In the genomic region with DNA sequence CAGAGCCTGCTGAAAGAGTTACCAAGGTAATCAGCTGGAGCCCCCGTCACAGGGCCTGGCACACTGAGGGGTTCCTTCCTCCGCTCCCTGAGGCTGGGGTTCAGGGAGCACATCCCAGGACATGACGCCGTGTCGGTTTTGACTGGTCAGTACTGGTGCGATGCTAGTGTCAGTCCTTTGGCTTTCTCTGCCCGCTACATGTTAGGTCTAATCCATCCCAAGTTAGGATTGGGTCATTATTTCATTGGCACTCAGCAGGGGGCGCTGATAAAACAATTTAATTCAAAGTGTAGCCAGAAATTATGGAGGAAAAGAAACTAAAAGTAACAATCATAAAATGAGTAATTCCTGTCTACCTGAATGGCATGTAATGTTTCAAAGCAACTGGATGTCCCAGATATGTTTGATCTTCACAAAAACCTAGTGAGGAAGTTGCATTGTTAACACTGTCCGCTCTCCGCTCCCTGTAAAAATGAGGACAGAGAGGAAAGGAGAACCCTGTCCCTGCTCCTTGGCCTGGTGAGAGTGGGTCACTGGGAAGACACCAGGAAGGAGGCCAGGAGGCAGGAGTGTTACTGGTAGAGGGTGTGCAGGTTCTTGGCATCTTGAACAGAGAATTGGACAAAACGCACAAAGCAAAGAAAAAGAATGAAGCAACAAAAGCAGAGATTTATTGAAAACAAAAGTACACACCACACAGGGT, we compare ENCODE assay signal across 8 cellular contexts. TPM values are rescaled to one million over a fixed set of nuclear protein-coding genes. Genes with fewer than 3 reads are reported as not detected.
A peak's percentile ranks its signal among the peaks of the same experiment; 100 is the strongest.
DNase-seq lines count a peak whose midpoint lies in the region; ATAC-seq, FAIRE-seq and TF ChIP-seq lines count a peak whose summit lies in the region.

No MANE protein-coding gene starts in this region.

- peaks cover 2% of the 10 kb centered on the region for H3K9me3 Mint-ChIP-seq in activated naive CD8-positive, alpha-beta T cell treated with anti-CD3 and anti-CD28 coated beads for 36 hours
- peaks cover 1% of the 10 kb centered on the region for H3K9me3 Mint-ChIP-seq in stimulated activated naive CD8-positive, alpha-beta T cell treated with anti-CD3 and anti-CD28 coated beads, Interleukin-15, Interleukin-2, amounts not matched to agents 100 ng/mL and 50 ng/mL, for 24 hours

- H3K9me3 ChIP-seq in kidney (ENCODE audit: control insufficient read depth in 1 of 2, low read length in 2 of 2): no peaks in the 10 kb centered on the region

- peaks cover under 1% of the 10 kb centered on the region for H3K36me3 Mint-ChIP-seq in activated naive CD8-positive, alpha-beta T cell treated with anti-CD3 and anti-CD28 coated beads for 36 hours
- H3K36me3 Mint-ChIP-seq in stimulated activated naive CD8-positive, alpha-beta T cell treated with anti-CD3 and anti-CD28 coated beads, Interleukin-15, Interleukin-2, amounts not matched to agents 100 ng/mL and 50 ng/mL, for 24 hours (ENCODE audit: low read depth): no peaks in the 10 kb centered on the region

- H3K4me1 ChIP-seq in kidney (ENCODE audit: control insufficient read depth in 1 of 2, insufficient read depth in 1 of 2, low read depth in 1 of 2, low read length in 2 of 2): peaks cover 3 to 6% of the 10 kb centered on the region in 2 donors

- peak overlapping the region in 1 of 2 donors; percentile 0 for H3K27ac ChIP-seq in kidney (ENCODE audit: low read depth in 2 of 2, low read length in 2 of 2)

- ATAC-seq in GM21786 (IDR thresholded peaks at IDR 0.05; ENCODE audit: unreplicated experiment): no peak

- peak overlapping the region in 1 of 2 donors; percentile 31 for H3K9ac ChIP-seq in kidney (ENCODE audit: low read length in 2 of 2)

- H3K27ac Mint-ChIP-seq in activated naive CD8-positive, alpha-beta T cell treated with anti-CD3 and anti-CD28 coated beads for 36 hours: peak overlapping the region; percentile 79
- H3K27ac Mint-ChIP-seq in stimulated activated naive CD8-positive, alpha-beta T cell treated with anti-CD3 and anti-CD28 coated beads, Interleukin-15, Interleukin-2, amounts not matched to agents 100 ng/mL and 50 ng/mL, for 24 hours: peak overlapping the region; percentile 0

- in situ Hi-C loops in G401 (cut with HindIII; ENCODE audit: low sequenced_read_pairs): no loop called here

- H3K4me3 Mint-ChIP-seq in activated naive CD8-positive, alpha-beta T cell treated with anti-CD3 and anti-CD28 coated beads for 36 hours: no peak overlapping the region
- no peak overlapping the region for H3K4me3 Mint-ChIP-seq in stimulated activated naive CD8-positive, alpha-beta T cell treated with anti-CD3 and anti-CD28 coated beads, Interleukin-15, Interleukin-2, amounts not matched to agents 100 ng/mL and 50 ng/mL, for 24 hours

- H3K4me1 Mint-ChIP-seq in activated naive CD8-positive, alpha-beta T cell treated with anti-CD3 and anti-CD28 coated beads for 36 hours: peaks cover 13% of the 10 kb centered on the region
- peaks cover 9% of the 10 kb centered on the region for H3K4me1 Mint-ChIP-seq in stimulated activated naive CD8-positive, alpha-beta T cell treated with anti-CD3 and anti-CD28 coated beads, Interleukin-15, Interleukin-2, amounts not matched to agents 100 ng/mL and 50 ng/mL, for 24 hours (ENCODE audit: low read depth)

- no peaks in the 10 kb centered on the region for H3K27me3 ChIP-seq in GM06990 (replicated peaks; ENCODE audit: control insufficient read depth, insufficient read depth, low read length)

- H3K36me3 ChIP-seq in GM06990 (ENCODE audit: control insufficient read depth, insufficient read depth, low read length) (no peaks in the 10 kb centered on the region), kidney (ENCODE audit: control insufficient read depth in 1 of 2, insufficient read depth in 2 of 2, low read length in 2 of 2) (no peaks in the 10 kb centered on the region)

- TF ChIP-seq CTCF in GM06990 (IDR thresholded peaks at IDR 0.05; ENCODE audit: insufficient read depth, low read length, poor library complexity, severe bottlenecking): peak; percentile 58
- TF ChIP-seq CTCF in kidney (IDR thresholded peaks at IDR 0.05; ENCODE audit: borderline replicate concordance, extremely low read depth, insufficient read depth): peak; percentile 60

- intact Hi-C loops in kidney (cut with DNase I): loop anchor here (10.0 kb wide), 1 partner anchor 104 kb away; no protein-coding TSS in a partner anchor

- no peak for FAIRE-seq in kidney (lab: Jason Lieb, UNC)

- H3K4me3 ChIP-seq in GM06990 (replicated peaks; ENCODE audit: low read depth, low read length) (no peak overlapping the region), kidney (ENCODE audit: low read length in 2 of 2) (no peak overlapping the region)

- DNase-seq in GM06990 (ENCODE audit: extremely low read depth, insufficient read length) (peak; percentile 50), NCI-H2196 (lab: John Stamatoyannopoulos, UW; ENCODE audit: unreplicated experiment) (peak; percentile 12), kidney (no peak), G401 (ENCODE audit: low spot score) (no peak), cerebellar cortex (ENCODE audit: low spot score) (no peak)
- DNase-seq in activated naive CD8-positive, alpha-beta T cell treated with anti-CD3 and anti-CD28 coated beads for 36 hours: peak; percentile 55

- H3K27me3 Mint-ChIP-seq in activated naive CD8-positive, alpha-beta T cell treated with anti-CD3 and anti-CD28 coated beads for 36 hours: peaks cover 17% of the 10 kb centered on the region
- H3K27me3 Mint-ChIP-seq in stimulated activated naive CD8-positive, alpha-beta T cell treated with anti-CD3 and anti-CD28 coated beads, Interleukin-15, Interleukin-2, amounts not matched to agents 100 ng/mL and 50 ng/mL, for 24 hours: peaks cover 26% of the 10 kb centered on the region

RNA-seq across cellular contexts. Expression of a gene that starts 27.1 kb away (rescaled TPM):
- 1 to 10 TPM; 2.7 to 3.7 TPM for total RNA-seq in activated naive CD8-positive, alpha-beta T cell treated with anti-CD3 and anti-CD28 coated beads for 36 hours
- 27.3 TPM for total RNA-seq in kidney
- 41.0 TPM for polyA plus RNA-seq in kidney (ENCODE audit: insufficient read depth, low read depth, low replicate concordance)
- total RNA-seq in G401 (2014; rRNA removed; shearing (Covaris generic)): 15.3 and 22.9 TPM in 2 replicates

RNA-seq across cellular contexts. Expression of a gene that starts 50.4 kb away (rescaled TPM):
- 10 to 100 TPM; 10.7 to 11.6 TPM for total RNA-seq in activated naive CD8-positive, alpha-beta T cell treated with anti-CD3 and anti-CD28 coated beads for 36 hours
- total RNA-seq in kidney: 35.3 TPM
- polyA plus RNA-seq in kidney (ENCODE audit: insufficient read depth, low read depth, low replicate concordance): 5.9 TPM
- 26.2 and 45.7 TPM in 2 replicates for total RNA-seq in G401 (2014; rRNA removed; shearing (Covaris generic))

Comparison
In these comparisons a context has a peak if more than half of its experiments do, and no peak if none do; other contexts are left out.
1. DNase-seq: peak in GM06990 (single experiment), NCI-H2196 (single experiment) and activated naive CD8-positive, alpha-beta T cell treated with anti-CD3 and anti-CD28 coated beads for 36 hours (single experiment); none in kidney (single experiment), G401 (single experiment) and cerebellar cortex (single experiment).